ENCODE assay signal across 8 cellular contexts in the genomic region with DNA sequence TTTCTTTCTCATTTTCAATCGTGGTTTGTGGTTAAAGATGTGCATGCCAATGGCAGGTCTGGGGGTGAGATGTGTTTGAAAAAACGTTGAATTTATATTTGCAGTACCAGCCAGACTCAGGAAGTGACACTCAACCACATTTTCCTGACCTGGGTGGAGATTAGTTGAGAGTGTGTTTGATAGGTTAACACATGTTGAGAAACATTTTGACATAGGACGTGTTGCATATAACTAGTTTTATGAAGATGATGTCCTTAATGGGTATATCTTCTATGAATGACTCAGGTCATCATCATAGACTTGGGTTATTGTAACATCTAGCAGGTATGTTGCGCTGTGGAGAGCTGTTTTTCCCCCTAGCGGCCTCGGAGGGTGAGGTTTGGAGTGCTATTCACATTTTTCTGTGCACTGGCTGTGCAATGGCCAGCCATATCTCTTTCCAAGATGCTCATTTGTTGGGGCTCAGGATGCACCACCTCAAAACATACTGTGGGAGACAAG.
DNase-seq lines count a peak whose midpoint lies in the region; ATAC-seq and TF ChIP-seq lines count a peak whose summit lies in the region.

No MANE protein-coding gene starts in this region.

- H3K36me3 ChIP-seq in BLaER1: no peaks in the 10 kb centered on the region

- in situ Hi-C loops in astrocyte of the spinal cord (cut with HindIII; ENCODE audit: low sequenced_read_pairs): no loop called here

- H4K20me1 ChIP-seq in BLaER1: no peaks in the 10 kb centered on the region

- H3K4me3 ChIP-seq in BLaER1: peak overlapping the region; percentile 61
- no peak overlapping the region for H3K4me3 ChIP-seq in astrocyte of the spinal cord (ENCODE audit: low read depth, low read length)

- H3K4me2 ChIP-seq in BLaER1: peak overlapping the region; percentile 88

- peaks cover 47% of the 10 kb centered on the region for H3K4me1 ChIP-seq in BLaER1

- H3K27me3 ChIP-seq in BLaER1: no peaks in the 10 kb centered on the region

- peak; percentile 41 for TF ChIP-seq CTCF in astrocyte of the spinal cord (IDR thresholded peaks at IDR 0.05; ENCODE audit: low read depth, low read length)

- peak overlapping the region; percentile 86 for H3K27ac ChIP-seq in BLaER1
- no peak overlapping the region for H3K27ac ChIP-seq in substantia nigra (ENCODE audit: low read depth, low read length, poor library complexity, severe bottlenecking)

- peaks cover 19% of the 10 kb centered on the region; the same call in 1 of the 2 replicates for H3K9me3 ChIP-seq in BLaER1

- peak; percentile 62 for DNase-seq in T-helper 22 cell (ENCODE audit: low read depth)
- peak; percentile 55 for DNase-seq in astrocyte of the spinal cord (ENCODE audit: low read depth, low spot score)
- peak; percentile 73 for DNase-seq in stimulated activated CD4-positive, alpha-beta T cell treated with anti-CD3 and anti-CD28 coated beads, Interleukin-4, amount 100 ng/mL, for 1 hour
- DNase-seq in NCI-H1417 treated with DMSO at 0.1 percent for 48 hours (lab: John Stamatoyannopoulos, UW): no peak
- DNase-seq in substantia nigra (lab: John Stamatoyannopoulos, UW): no peak

- peak overlapping the region; percentile 68 for H3K9ac ChIP-seq in BLaER1

- ATAC-seq in GM19455 (IDR thresholded peaks at IDR 0.05; ENCODE audit: unreplicated experiment): peak; percentile 87
- ATAC-seq in HG03469 (IDR thresholded peaks at IDR 0.05; ENCODE audit: unreplicated experiment): peak; percentile 76

Comparison
In these comparisons a context has a peak if more than half of its experiments do, and no peak if none do; other contexts are left out.
1. DNase-seq: peak in T-helper 22 cell (single experiment), astrocyte of the spinal cord (single experiment) and stimulated activated CD4-positive, alpha-beta T cell treated with anti-CD3 and anti-CD28 coated beads, Interleukin-4, amount 100 ng/mL, for 1 hour (single experiment); none in NCI-H1417 treated with DMSO at 0.1 percent for 48 hours (single experiment) and substantia nigra (0 of 49).